Comparison of ENCODE assay signal across 8 cellular contexts in the genomic region with DNA sequence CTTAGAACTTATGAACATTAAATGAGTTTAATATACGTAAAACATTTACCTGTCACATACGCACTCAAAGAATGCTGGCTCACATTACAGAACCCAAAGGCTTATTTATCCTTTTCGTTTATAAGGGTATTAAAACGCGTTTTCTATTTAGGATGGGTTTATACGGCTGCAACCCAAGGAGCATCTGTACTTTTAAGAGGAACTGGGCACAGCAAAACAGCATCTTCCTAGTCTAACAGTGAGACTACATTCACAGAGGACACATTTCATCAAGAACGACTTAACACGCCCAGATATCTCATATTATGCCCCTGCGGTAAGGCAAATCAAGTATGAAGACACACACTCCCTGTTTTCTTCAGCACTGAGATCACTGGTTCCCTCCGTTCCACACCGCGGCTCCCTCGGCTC. TPM values are rescaled to one million over a fixed set of nuclear protein-coding genes. Genes with fewer than 3 reads are reported as not detected.
DNase-seq lines count a peak whose midpoint lies in the region; ATAC-seq and TF ChIP-seq lines count a peak whose summit lies in the region.

No MANE protein-coding gene starts in this region.

- intact Hi-C loops in CD4-positive, alpha-beta memory T cell (cut with micrococcal nuclease), result loop anchor here (1.0 to 2.0 kb wide), 8 partner anchors 19 to 725 kb away; a partner anchor contains a TSS
- intact Hi-C loops in aorta (cut with DNase I), result loop anchor here (1.0 to 10.0 kb wide), 4 partner anchors 69 to 263 kb away; a partner anchor contains a TSS

- peaks cover 42% of the 10 kb centered on the region for H3K4me1 ChIP-seq in CD4-positive, alpha-beta memory T cell (ENCODE audit: insufficient read depth, low read length)
- H3K4me1 ChIP-seq in aorta (ENCODE audit: control insufficient read depth in 1 of 2, insufficient read depth in 2 of 2, low read length in 2 of 2), result peaks cover 0 to 3% of the 10 kb centered on the region in 2 donors

- in situ Hi-C loops in astrocyte of the cerebellum (cut with HindIII; ENCODE audit: low sequenced_read_pairs), result no loop called here

- 1 to 2% methylated on average over 13 of the region's 13 CpGs for WGBS in aorta, 2 donors

- TF ChIP-seq CTCF in astrocyte of the cerebellum (IDR thresholded peaks at IDR 0.05; ENCODE audit: low read depth, low read length, missing control alignments), result no peak

- ATAC-seq in GM19467 (IDR thresholded peaks at IDR 0.05; ENCODE audit: unreplicated experiment) (peak; percentile 30), HG03558 (IDR thresholded peaks at IDR 0.05; ENCODE audit: extremely low read depth, unreplicated experiment) (peak; percentile 8), memory B cell (ENCODE audit: low read depth) (peak; percentile 43), aorta (ENCODE audit: low FRiP score) (no peak)

- no peaks in the 10 kb centered on the region for H3K27me3 Mint-ChIP-seq in CD4-positive, alpha-beta memory T cell
- H3K27me3 Mint-ChIP-seq in memory B cell, result no peaks in the 10 kb centered on the region

- H3K4me3 ChIP-seq in CD4-positive, alpha-beta memory T cell (ENCODE audit: low read length in 2 of 2), result peak overlapping the region; percentile 82 to 99
- H3K4me3 ChIP-seq in astrocyte of the cerebellum (ENCODE audit: low read depth, low read length) (peak overlapping the region; percentile 80), aorta (ENCODE audit: low read length in 2 of 2) (peak overlapping the region; percentile 29 to 62)

- POLR2A ChIA-PET in CD4-positive, alpha-beta memory T cell (lab: Charles Lee; ENCODE audit: partially characterized antibody), result interaction anchor here (0.6 to 9.4 kb wide), 23 partner anchors 9 to 782 kb away, joined by 3 to 189 read pairs (median 5); a partner anchor contains a TSS

- H3K9me3 ChIP-seq in CD4-positive, alpha-beta memory T cell (ENCODE audit: control insufficient read depth in 1 of 2, low read length in 2 of 2), result no peaks in the 10 kb centered on the region
- no peaks in the 10 kb centered on the region for H3K9me3 ChIP-seq in aorta (ENCODE audit: control insufficient read depth, low read length)

- no peak for DNase-seq in CD4-positive, alpha-beta memory T cell
- DNase-seq in astrocyte of the cerebellum (ENCODE audit: low read depth) (no peak), memory B cell (ENCODE audit: low spot score in 2 of 2) (no peak), aorta (no peak), hepatic stellate cell (ENCODE audit: low spot score) (no peak)
- no peak for DNase-seq in activated CD8-positive, alpha-beta memory T cell treated with anti-CD3 and anti-CD28 coated beads for 24 hours

- H3K36me3 ChIP-seq in CD4-positive, alpha-beta memory T cell (ENCODE audit: insufficient read depth, low read length), result no peaks in the 10 kb centered on the region
- H3K36me3 ChIP-seq in aorta (ENCODE audit: control insufficient read depth in 1 of 2, insufficient read depth in 2 of 2, low read length in 1 of 2), result no peaks in the 10 kb centered on the region

- H3K36me3 Mint-ChIP-seq in CD4-positive, alpha-beta memory T cell, result peaks cover 0 to 13% of the 10 kb centered on the region in 2 donors
- peaks cover 3% of the 10 kb centered on the region for H3K36me3 Mint-ChIP-seq in memory B cell

- H3K4me3 Mint-ChIP-seq in CD4-positive, alpha-beta memory T cell, result peak overlapping the region; percentile 94 to 99 (median 96)
- peak overlapping the region; percentile 96 for H3K4me3 Mint-ChIP-seq in memory B cell

- no peaks in the 10 kb centered on the region for H3K9me3 Mint-ChIP-seq in CD4-positive, alpha-beta memory T cell
- no peaks in the 10 kb centered on the region for H3K9me3 Mint-ChIP-seq in memory B cell

- peaks cover 25 to 45% (median 38%) of the 10 kb centered on the region in 4 donors for H3K4me1 Mint-ChIP-seq in CD4-positive, alpha-beta memory T cell
- H3K4me1 Mint-ChIP-seq in memory B cell, result peaks cover 27% of the 10 kb centered on the region

- peak overlapping the region; percentile 82 for H3K27ac ChIP-seq in CD4-positive, alpha-beta memory T cell (ENCODE audit: low read depth, low read length)
- peak overlapping the region; percentile 78 to 97 for H3K27ac ChIP-seq in aorta (ENCODE audit: low read depth in 1 of 2, low read length in 2 of 2)

- CTCF ChIA-PET in CD4-positive, alpha-beta memory T cell (lab: Charles Lee; ENCODE audit: partially characterized antibody), result interaction anchor here (0.7 to 6.7 kb wide), 6 partner anchors 9 to 225 kb away, joined by 3 to 101 read pairs (median 6); a partner anchor contains a TSS

- no peaks in the 10 kb centered on the region for H3K27me3 ChIP-seq in CD4-positive, alpha-beta memory T cell (ENCODE audit: insufficient read depth, low read length)
- H3K27me3 ChIP-seq in aorta (ENCODE audit: control insufficient read depth in 1 of 2, insufficient read depth in 2 of 2, low read length in 1 of 2), result no peaks in the 10 kb centered on the region

- H3K27ac Mint-ChIP-seq in CD4-positive, alpha-beta memory T cell, result peak overlapping the region; percentile 95 to 100 (median 97)
- H3K27ac Mint-ChIP-seq in memory B cell, result peak overlapping the region; percentile 99

RNA-seq across cellular contexts. Expression of a gene that starts 0.5 kb away (rescaled TPM):
- 100 to 1,000 TPM; 173 to 183 TPM for total RNA-seq in CD4-positive, alpha-beta memory T cell
- polyA plus RNA-seq in CD4-positive, alpha-beta memory T cell, result 10 to 100 TPM; 13.2 to 28.5 TPM
- 100 to 1,000 TPM in 1 of 2 donors, 10 to 100 TPM in 1; 87.2 to 135 TPM for total RNA-seq in aorta
- polyA plus RNA-seq in aorta, result 10 to 100 TPM; 18.7 to 59.0 TPM
